1 cellular context compared by ENCODE assay signal in genomic region chr7:73971315-73971700, GRCh38.
TF ChIP-seq lines count a peak whose summit lies in the region.

No MANE protein-coding gene starts in this region.

TF ChIP-seq in HepG2, 621 proteins besides CTCF, POLR2A, EP300 and RAD21:
- no peak for TF ChIP-seq ZBTB46 (CRISPR knock-in tag; IDR thresholded peaks at IDR 0.05; ENCODE audit: borderline replicate concordance)
- TF ChIP-seq SALL2 (CRISPR knock-in tag; IDR thresholded peaks at IDR 0.05): no peak
- TF ChIP-seq ZNF235 (CRISPR knock-in tag; IDR thresholded peaks at IDR 0.05; ENCODE audit: borderline replicate concordance): no peak
- no peak for TF ChIP-seq BRCA1 (CRISPR knock-in tag; IDR thresholded peaks at IDR 0.05)
- no peak for TF ChIP-seq ZNF446 (CRISPR knock-in tag; IDR thresholded peaks at IDR 0.05)
- TF ChIP-seq SAP130 (CRISPR knock-in tag; IDR thresholded peaks at IDR 0.05; ENCODE audit: low read depth): no peak
- no peak for TF ChIP-seq ZFP1 (CRISPR knock-in tag; IDR thresholded peaks at IDR 0.05)
- TF ChIP-seq HIVEP1 (CRISPR knock-in tag; IDR thresholded peaks at IDR 0.05): no peak
- no peak for TF ChIP-seq EHMT2 (IDR thresholded peaks at IDR 0.05; ENCODE audit: borderline replicate concordance, low read depth, low read length)
- no peak for TF ChIP-seq MED1 (CRISPR knock-in tag; IDR thresholded peaks at IDR 0.05)
- no peak for TF ChIP-seq FOXK2 (IDR thresholded peaks at IDR 0.05)
- no peak for TF ChIP-seq ZNF710 (CRISPR knock-in tag; IDR thresholded peaks at IDR 0.05; ENCODE audit: borderline replicate concordance)
- TF ChIP-seq MAF1 (CRISPR knock-in tag; IDR thresholded peaks at IDR 0.05; ENCODE audit: borderline replicate concordance): no peak
- no peak for TF ChIP-seq ZMYM3 (CRISPR knock-in tag; IDR thresholded peaks at IDR 0.05)
- TF ChIP-seq ZNF724P (CRISPR knock-in tag; IDR thresholded peaks at IDR 0.05; ENCODE audit: borderline replicate concordance): no peak
- TF ChIP-seq SMARCC2 (IDR thresholded peaks at IDR 0.05): no peak
- no peak for TF ChIP-seq ZNF776 (CRISPR knock-in tag; IDR thresholded peaks at IDR 0.05)
TF ChIP-seq in HepG2: peak in this region for 0.
